ENCODE assay signal across 17 cellular contexts in genomic region chr6:129923520-129923919, GRCh38.
DNase-seq lines count a peak whose midpoint lies in the region; ATAC-seq and TF ChIP-seq lines count a peak whose summit lies in the region.
"Had no signal": no experiment of that assay in that cellular context is flagged by ENCODE, and none has a peak within 500 bp of the region (broad histone marks: within the 10 kb centered on the region; RNA-seq: fewer than 3 reads in every experiment).

No MANE protein-coding gene starts in this region.

- TF ChIP-seq CTCF in stomach (IDR thresholded peaks at IDR 0.05) = no peak
- TF ChIP-seq CTCF in H9 (conservative IDR thresholded peaks at IDR 0.05) = no peak

- H4K20me1 ChIP-seq in BLaER1 = no peaks in the 10 kb centered on the region
- no peaks in the 10 kb centered on the region for H4K20me1 ChIP-seq in H9 (ENCODE audit: control insufficient read depth, insufficient read depth, insufficient read length)

- H3K79me1 ChIP-seq in mesenchymal stem cell (replicated peaks; ENCODE audit: low read length, poor library complexity, severe bottlenecking) = no peaks in the 10 kb centered on the region
- H3K79me1 ChIP-seq in H9 (ENCODE audit: insufficient read depth, low read depth, low read length, poor library complexity, severe bottlenecking) = no peaks in the 10 kb centered on the region

- no peak overlapping the region for H2BK120ac ChIP-seq in mesenchymal stem cell (ENCODE audit: low read depth, low read length)
- H2BK120ac ChIP-seq in H9 (ENCODE audit: low read depth, low read length, poor library complexity, severe bottlenecking) = no peak overlapping the region

- H3K9ac ChIP-seq in BLaER1 = no peak overlapping the region
- no peak overlapping the region for H3K9ac ChIP-seq in mesenchymal stem cell (ENCODE audit: low read length)
- H3K9ac ChIP-seq in H9 (ENCODE audit: extremely low read depth, insufficient read length, low read length) = no peak overlapping the region

- peak overlapping the region; percentile 8 for H3K4me2 ChIP-seq in BLaER1
- no peak overlapping the region for H3K4me2 ChIP-seq in mesenchymal stem cell (ENCODE audit: low read length, poor library complexity, severe bottlenecking)
- H3K4me2 ChIP-seq in H9 (ENCODE audit: insufficient read depth, insufficient read length, low read length) = no peak overlapping the region

- no peak for ATAC-seq in HG02610 (IDR thresholded peaks at IDR 0.05; ENCODE audit: unreplicated experiment)
- ATAC-seq: activated naive CD4-positive, alpha-beta T cell treated with anti-CD3 and anti-CD28 coated beads, Interleukin-2, amount 50 U/mL, for 72 hours; stimulated activated memory B cell treated with anti-CD40 and anti-IgM and Interleukin-4, amounts not matched to agents 10 μg/mL and 1 μg/mL and 100 μg/mL, for 72 hours had no signal

- H3K23ac ChIP-seq in mesenchymal stem cell (ENCODE audit: low read length in 2 of 2) (no peak overlapping the region), H9 (ENCODE audit: insufficient read length, low read depth, low read length) (no peak overlapping the region)

- no peaks in the 10 kb centered on the region for H3K27me3 ChIP-seq in BLaER1
- H3K27me3 ChIP-seq in mesenchymal stem cell (ENCODE audit: control insufficient read depth in 1 of 2, insufficient read depth in 1 of 2, low read length in 2 of 2) = no peaks in the 10 kb centered on the region
- H3K27me3 ChIP-seq in stomach = no peaks in the 10 kb centered on the region
- no peaks in the 10 kb centered on the region for H3K27me3 ChIP-seq in H9 (ENCODE audit: insufficient read depth, low read length)
- H3K27me3 ChIP-seq: esophagus squamous epithelium, vagina had no signal

- H3K27me3 Mint-ChIP-seq in H9 (ENCODE audit: low read depth) = no peaks in the 10 kb centered on the region

- H3K27ac Mint-ChIP-seq in H9 = no peak overlapping the region
- H3K27ac Mint-ChIP-seq: activated naive CD4-positive, alpha-beta T cell treated with anti-CD3 and anti-CD28 coated beads, Interleukin-2, amount 50 U/mL, for 72 hours; stimulated activated memory B cell treated with anti-CD40 and anti-IgM and Interleukin-4, amounts not matched to agents 10 μg/mL and 1 μg/mL and 100 μg/mL, for 72 hours had no signal

- no peak overlapping the region for H3K4me3 Mint-ChIP-seq in H9
- H3K4me3 Mint-ChIP-seq: stimulated activated memory B cell treated with anti-CD40 and anti-IgM and Interleukin-4, amounts not matched to agents 10 μg/mL and 1 μg/mL and 100 μg/mL, for 72 hours had no signal

- H3K4me3 ChIP-seq in BLaER1 (no peak overlapping the region), mesenchymal stem cell (ENCODE audit: insufficient read depth in 1 of 2, low read depth in 1 of 2, low read length in 2 of 2) (no peak overlapping the region), stomach (no peak overlapping the region)
- H3K4me3 ChIP-seq: esophagus squamous epithelium, vagina had no signal

- no peak overlapping the region for H4K8ac ChIP-seq in mesenchymal stem cell (ENCODE audit: low read length)
- H4K8ac ChIP-seq in H9 (replicated peaks; ENCODE audit: insufficient read length, low read depth, low read length) = no peak overlapping the region

- H2AFZ ChIP-seq in mesenchymal stem cell (ENCODE audit: low read depth, low read length) = no peak overlapping the region
- H2AFZ ChIP-seq in H9 (ENCODE audit: low read length) = no peak overlapping the region

- intact Hi-C loops in stomach (cut with DNase I; ENCODE audit: low total_unique reads) = no loop called here

- H2BK5ac ChIP-seq in mesenchymal stem cell (ENCODE audit: low read depth, low read length, poor library complexity, severe bottlenecking) (no peak overlapping the region), H9 (ENCODE audit: insufficient read length, low read length) (no peak overlapping the region)

- H2BK12ac ChIP-seq in mesenchymal stem cell (ENCODE audit: low read length in 2 of 2) = no peak overlapping the region
- H2BK12ac ChIP-seq in H9 (ENCODE audit: insufficient read length, low read depth, low read length) = no peak overlapping the region

- no peaks in the 10 kb centered on the region for H3K79me2 ChIP-seq in H9 (ENCODE audit: insufficient read depth, low read length)

- H4K91ac ChIP-seq in mesenchymal stem cell (ENCODE audit: low read length) = no peak overlapping the region
- H4K91ac ChIP-seq in H9 (ENCODE audit: insufficient read length, low read depth, low read length) = no peak overlapping the region

- H3K14ac ChIP-seq in mesenchymal stem cell (ENCODE audit: low read length in 2 of 2) (no peak overlapping the region), H9 (ENCODE audit: insufficient read depth, low read length) (no peak overlapping the region)

- TF ChIP-seq EP300 in stomach (IDR thresholded peaks at IDR 0.05) = no peak

- H3K18ac ChIP-seq in mesenchymal stem cell (ENCODE audit: low read depth in 1 of 2, low read length in 2 of 2) (no peak overlapping the region), H9 (ENCODE audit: insufficient read length, low read depth, low read length) (no peak overlapping the region)

- H3K27ac ChIP-seq in BLaER1 (no peak overlapping the region), mesenchymal stem cell (ENCODE audit: low read length, poor library complexity, severe bottlenecking) (no peak overlapping the region), stomach (no peak overlapping the region), H9 (ENCODE audit: insufficient read length, low read depth, low read length) (no peak overlapping the region)
- H3K27ac ChIP-seq: C4-2B, esophagus squamous epithelium, vagina had no signal

- no peak overlapping the region for H3T11ph ChIP-seq in H9 (ENCODE audit: low read length)

- H3K9me3 Mint-ChIP-seq in H9 = no peaks in the 10 kb centered on the region
- H3K9me3 Mint-ChIP-seq: activated naive CD4-positive, alpha-beta T cell treated with anti-CD3 and anti-CD28 coated beads, Interleukin-2, amount 50 U/mL, for 72 hours; stimulated activated memory B cell treated with anti-CD40 and anti-IgM and Interleukin-4, amounts not matched to agents 10 μg/mL and 1 μg/mL and 100 μg/mL, for 72 hours had no signal

- DNase-seq in HT1080 (ENCODE audit: low read depth) (peak; percentile 39), amniotic epithelial cell (ENCODE audit: low read depth) (peak; percentile 88), mesenchymal stem cell (peak; percentile 74), stomach (no peak), kidney glomerular epithelial cell (lab: John Stamatoyannopoulos, UW) (no peak), H9 (no peak)
- DNase-seq: esophagus squamous epithelium; NCI-H1930; NCI-H82; Right ventricle myocardium superior; stimulated activated CD4-positive, alpha-beta T cell treated with anti-CD3 and anti-CD28 coated beads, Interleukin-2, amount 100 ng/mL, for 48 hours had no signal

- H3K4ac ChIP-seq in mesenchymal stem cell (ENCODE audit: low read depth in 1 of 2, low read length in 2 of 2) (no peak overlapping the region), H9 (ENCODE audit: low read depth, low read length) (no peak overlapping the region)

- no peaks in the 10 kb centered on the region for H3K36me3 Mint-ChIP-seq in H9 (ENCODE audit: insufficient read depth in 1 of 3, low read depth in 3 of 3)
- H3K36me3 Mint-ChIP-seq: activated naive CD4-positive, alpha-beta T cell treated with anti-CD3 and anti-CD28 coated beads, Interleukin-2, amount 50 U/mL, for 72 hours; stimulated activated memory B cell treated with anti-CD40 and anti-IgM and Interleukin-4, amounts not matched to agents 10 μg/mL and 1 μg/mL and 100 μg/mL, for 72 hours had no signal

- no peak overlapping the region for H4K5ac ChIP-seq in H9 (ENCODE audit: insufficient read length, low read depth, low read length)

- H3K36me3 ChIP-seq in BLaER1 (no peaks in the 10 kb centered on the region), mesenchymal stem cell (ENCODE audit: control insufficient read depth in 1 of 2, insufficient read depth in 2 of 2, low read depth in 1 of 2, low read length in 2 of 2) (no peaks in the 10 kb centered on the region), stomach (no peaks in the 10 kb centered on the region)
- H3K36me3 ChIP-seq: esophagus squamous epithelium, vagina had no signal

- H2BK20ac ChIP-seq in H9 (ENCODE audit: low read depth, low read length, poor library complexity, severe bottlenecking) = no peak overlapping the region

- H3K4me1 Mint-ChIP-seq in H9 = no peaks in the 10 kb centered on the region
- H3K4me1 Mint-ChIP-seq: stimulated activated memory B cell treated with anti-CD40 and anti-IgM and Interleukin-4, amounts not matched to agents 10 μg/mL and 1 μg/mL and 100 μg/mL, for 72 hours had no signal

- H2BK15ac ChIP-seq in mesenchymal stem cell (ENCODE audit: low read depth, poor library complexity, severe bottlenecking) (no peak overlapping the region), H9 (ENCODE audit: low read depth, low read length) (no peak overlapping the region)

- H3K23me2 ChIP-seq in H9 (ENCODE audit: insufficient read length, low read depth, low read length, poor library complexity, severe bottlenecking) = no peaks in the 10 kb centered on the region

- H3K56ac ChIP-seq in H9 (ENCODE audit: insufficient read length, low read depth, low read length) = no peak overlapping the region

- no peak overlapping the region for H2AK5ac ChIP-seq in mesenchymal stem cell (ENCODE audit: low read length, severe bottlenecking)
- H2AK5ac ChIP-seq in H9 (ENCODE audit: insufficient read length, low read length) = no peak overlapping the region

- H3K4me1 ChIP-seq in BLaER1 (peaks cover 14% of the 10 kb centered on the region), mesenchymal stem cell (ENCODE audit: control insufficient read depth, insufficient read depth, low read depth, low read length) (no peaks in the 10 kb centered on the region), stomach (peaks cover 0 to 6% (median 0%) of the 10 kb centered on the region in 4 donors), H9 (ENCODE audit: insufficient read depth, low read length) (no peaks in the 10 kb centered on the region)
- H3K4me1 ChIP-seq: esophagus squamous epithelium, vagina had no signal

- TF ChIP-seq POLR2A in stomach (IDR thresholded peaks at IDR 0.05) = no peak

- H3K9me3 ChIP-seq in BLaER1 (no peaks in the 10 kb centered on the region), mesenchymal stem cell (ENCODE audit: control insufficient read depth, low read length) (no peaks in the 10 kb centered on the region), stomach (no peaks in the 10 kb centered on the region), H9 (ENCODE audit: control insufficient read depth, low read depth, low read length) (no peaks in the 10 kb centered on the region)
- H3K9me3 ChIP-seq: esophagus squamous epithelium, vagina had no signal

Comparison
In these comparisons a context has a peak if more than half of its experiments do, and no peak if none do; other contexts are left out.
1. DNase-seq: peak in HT1080 (single experiment), amniotic epithelial cell (single experiment) and mesenchymal stem cell (single experiment); none in stomach (single experiment), kidney glomerular epithelial cell (single experiment) and H9 (single experiment).